In genomic region chr11:73382183-73382582, GRCh38 we compare ENCODE assay signal across 17 cellular contexts. TPM values are rescaled to one million over a fixed set of nuclear protein-coding genes. Genes with fewer than 3 reads are reported as not detected.
DNase-seq lines count a peak whose midpoint lies in the region; ATAC-seq and TF ChIP-seq lines count a peak whose summit lies in the region.
"Had no signal": no experiment of that assay in that cellular context is flagged by ENCODE, and none has a peak within 500 bp of the region (broad histone marks: within the 10 kb centered on the region; RNA-seq: fewer than 3 reads in every experiment).

No MANE protein-coding gene starts in this region.

- no peaks in the 10 kb centered on the region for H3K9me3 Mint-ChIP-seq in CD4-positive, alpha-beta memory T cell
- H3K9me3 Mint-ChIP-seq in naive thymus-derived CD4-positive, alpha-beta T cell: no peaks in the 10 kb centered on the region
- H3K9me3 Mint-ChIP-seq in glutamatergic neuron (ENCODE audit: unreplicated experiment): peaks cover 7% of the 10 kb centered on the region

- peaks cover 100% of the 10 kb centered on the region for H3K4me1 ChIP-seq in BLaER1
- peaks cover 96% of the 10 kb centered on the region for H3K4me1 ChIP-seq in CD4-positive, alpha-beta memory T cell (ENCODE audit: insufficient read depth, low read length)
- peaks cover 3 to 48% of the 10 kb centered on the region in 2 donors for H3K4me1 ChIP-seq in naive thymus-derived CD4-positive, alpha-beta T cell (ENCODE audit: control insufficient read depth in 2 of 2, insufficient read depth in 2 of 2, low read length in 2 of 2)

- peak overlapping the region; percentile 45; the same call in 1 of the 2 replicates for H3K4me3 ChIP-seq in BLaER1
- H3K4me3 ChIP-seq in CD4-positive, alpha-beta memory T cell (ENCODE audit: low read length in 2 of 2): no peak overlapping the region
- no peak overlapping the region for H3K4me3 ChIP-seq in naive thymus-derived CD4-positive, alpha-beta T cell (ENCODE audit: low read length)
- H3K4me3 ChIP-seq: esophagus muscularis mucosa had no signal

- peak overlapping the region; percentile 99 for H3K4me2 ChIP-seq in BLaER1

- POLR2A ChIA-PET in CD4-positive, alpha-beta memory T cell (lab: Charles Lee; ENCODE audit: partially characterized antibody): no interaction called here
- POLR2A ChIA-PET in RWPE1 (lab: Yijun Ruan, JAX; ENCODE audit: low non-redundant PET): no interaction called here
- POLR2A ChIA-PET in naive thymus-derived CD4-positive, alpha-beta T cell (lab: Charles Lee): no interaction called here

- TF ChIP-seq CTCF in RWPE1 (conservative IDR thresholded peaks at IDR 0.05; ENCODE audit: low read depth): no peak
- TF ChIP-seq CTCF in glutamatergic neuron (IDR thresholded peaks at IDR 0.05; ENCODE audit: partially characterized antibody, unreplicated experiment): no peak

- H3K27ac Mint-ChIP-seq in CD4-positive, alpha-beta memory T cell: peak overlapping the region in 4 of 7 donors; percentile 75 to 85 (median 80)
- peak overlapping the region in 5 of 9 donors; percentile 19 to 65 (median 48) for H3K27ac Mint-ChIP-seq in naive thymus-derived CD4-positive, alpha-beta T cell
- no peak overlapping the region for H3K27ac Mint-ChIP-seq in glutamatergic neuron (ENCODE audit: unreplicated experiment)

- H3K4me1 Mint-ChIP-seq in CD4-positive, alpha-beta memory T cell: peaks cover 41 to 96% (median 68%) of the 10 kb centered on the region in 4 donors
- H3K4me1 Mint-ChIP-seq in naive thymus-derived CD4-positive, alpha-beta T cell: peaks cover 63 to 81% (median 80%) of the 10 kb centered on the region in 7 donors
- H3K4me1 Mint-ChIP-seq in glutamatergic neuron (ENCODE audit: low read depth, unreplicated experiment): peaks cover 20% of the 10 kb centered on the region

- intact Hi-C loops in CD4-positive, alpha-beta memory T cell (cut with micrococcal nuclease): no loop called here
- intact Hi-C loops in naive thymus-derived CD4-positive, alpha-beta T cell (cut with micrococcal nuclease): no loop called here

- no peaks in the 10 kb centered on the region for H3K9me3 ChIP-seq in BLaER1
- no peaks in the 10 kb centered on the region for H3K9me3 ChIP-seq in CD4-positive, alpha-beta memory T cell (ENCODE audit: control insufficient read depth in 1 of 2, low read length in 2 of 2)
- H3K9me3 ChIP-seq in naive thymus-derived CD4-positive, alpha-beta T cell (ENCODE audit: control insufficient read depth in 2 of 3, low read length in 3 of 3): no peaks in the 10 kb centered on the region
- H3K9me3 ChIP-seq: esophagus muscularis mucosa had no signal

- H4K20me1 ChIP-seq in BLaER1: peaks cover 78% of the 10 kb centered on the region

- peak in 1 of 5 donors; percentile 19 for DNase-seq in CD4-positive, alpha-beta memory T cell
- no peak for DNase-seq in RWPE1 (ENCODE audit: low spot score)
- DNase-seq in naive thymus-derived CD4-positive, alpha-beta T cell: no peak
- DNase-seq in glutamatergic neuron: no peak
- DNase-seq: activated CD4-positive, alpha-beta T cell treated with anti-CD3 and anti-CD28 coated beads, Interleukin-2, amount 50 U/mL, for 4 hours; amniotic stem cell; effector CD4-positive, alpha-beta T cell; NCI-H1436; NCI-H2171 treated with DMSO at 0.1 percent for 48 hours; NCI-H748 treated with DMSO at 0.1 percent for 48 hours; small intestine; stimulated activated CD4-positive, alpha-beta T cell treated with anti-CD3 and anti-CD28 coated beads, Interleukin-4, amount 100 ng/mL, for 4 hours had no signal

- H3K27me3 ChIP-seq in BLaER1: no peaks in the 10 kb centered on the region
- H3K27me3 ChIP-seq in CD4-positive, alpha-beta memory T cell (ENCODE audit: insufficient read depth, low read length): no peaks in the 10 kb centered on the region
- H3K27me3 ChIP-seq in naive thymus-derived CD4-positive, alpha-beta T cell (ENCODE audit: control insufficient read depth in 2 of 2, insufficient read depth in 2 of 2, low read length in 2 of 2): no peaks in the 10 kb centered on the region
- H3K27me3 ChIP-seq: esophagus muscularis mucosa had no signal

- H3K27me3 Mint-ChIP-seq in CD4-positive, alpha-beta memory T cell: no peaks in the 10 kb centered on the region
- no peaks in the 10 kb centered on the region for H3K27me3 Mint-ChIP-seq in naive thymus-derived CD4-positive, alpha-beta T cell
- peaks cover 5% of the 10 kb centered on the region for H3K27me3 Mint-ChIP-seq in glutamatergic neuron (ENCODE audit: unreplicated experiment)

- peak overlapping the region; percentile 89 for H3K9ac ChIP-seq in BLaER1

- peak overlapping the region in 1 of 8 donors; percentile 25 for H3K4me3 Mint-ChIP-seq in CD4-positive, alpha-beta memory T cell
- peak overlapping the region in 1 of 10 donors; percentile 47 for H3K4me3 Mint-ChIP-seq in naive thymus-derived CD4-positive, alpha-beta T cell
- H3K4me3 Mint-ChIP-seq in glutamatergic neuron (ENCODE audit: unreplicated experiment): no peak overlapping the region

- H3K36me3 Mint-ChIP-seq in CD4-positive, alpha-beta memory T cell: peaks cover 0 to 3% of the 10 kb centered on the region in 2 donors
- H3K36me3 Mint-ChIP-seq in naive thymus-derived CD4-positive, alpha-beta T cell: peaks cover 0 to 6% (median 0%) of the 10 kb centered on the region in 5 donors
- no peaks in the 10 kb centered on the region for H3K36me3 Mint-ChIP-seq in glutamatergic neuron (ENCODE audit: unreplicated experiment)

- no peaks in the 10 kb centered on the region; the same call in 1 of the 2 replicates for H3K36me3 ChIP-seq in BLaER1
- H3K36me3 ChIP-seq in CD4-positive, alpha-beta memory T cell (ENCODE audit: insufficient read depth, low read length): no peaks in the 10 kb centered on the region
- no peaks in the 10 kb centered on the region for H3K36me3 ChIP-seq in naive thymus-derived CD4-positive, alpha-beta T cell (ENCODE audit: control insufficient read depth in 2 of 3, insufficient read depth in 3 of 3, low read length in 3 of 3)
- H3K36me3 ChIP-seq: esophagus muscularis mucosa had no signal

- ATAC-seq in naive thymus-derived CD4-positive, alpha-beta T cell: no peak
- no peak for ATAC-seq in HG03159 (IDR thresholded peaks at IDR 0.05; ENCODE audit: unreplicated experiment)
- ATAC-seq in HG02884 (IDR thresholded peaks at IDR 0.05; ENCODE audit: unreplicated experiment): no peak
- ATAC-seq: Panc1 had no signal

- CTCF ChIA-PET in CD4-positive, alpha-beta memory T cell (lab: Charles Lee; ENCODE audit: partially characterized antibody): interaction anchor here (1.4 to 16.2 kb wide), 2 partner anchors 16 to 32 kb away, joined by 4 to 319 read pairs; no protein-coding TSS in a partner anchor
- CTCF ChIA-PET in RWPE1 (lab: Yijun Ruan, JAX): no interaction called here
- CTCF ChIA-PET in naive thymus-derived CD4-positive, alpha-beta T cell (lab: Charles Lee): no interaction called here

- peak overlapping the region; percentile 92 for H3K27ac ChIP-seq in BLaER1
- no peak overlapping the region for H3K27ac ChIP-seq in CD4-positive, alpha-beta memory T cell (ENCODE audit: low read depth, low read length)
- H3K27ac ChIP-seq in RWPE1: peak overlapping the region; percentile 93
- H3K27ac ChIP-seq in naive thymus-derived CD4-positive, alpha-beta T cell (ENCODE audit: low read depth, low read length): no peak overlapping the region
- H3K27ac ChIP-seq: esophagus muscularis mucosa had no signal

RNA-seq across cellular contexts. Expression of gene RELT, which starts 6.0 kb away (rescaled TPM):
- 10 to 100 TPM; 12.1 to 12.9 TPM for total RNA-seq in CD4-positive, alpha-beta memory T cell
- polyA plus RNA-seq in CD4-positive, alpha-beta memory T cell: 1 to 10 TPM; 2.2 to 5.2 TPM
- total RNA-seq in naive thymus-derived CD4-positive, alpha-beta T cell: 100 to 1,000 TPM in 2 of 5 experiments, 10 to 100 TPM in 3; 11.9 to 275 (median 28.4) TPM
- polyA plus RNA-seq in naive thymus-derived CD4-positive, alpha-beta T cell: 1 to 10 TPM; 2.0 to 6.4 TPM
- 9.2 TPM for total RNA-seq in glutamatergic neuron (ENCODE audit: unreplicated experiment)

Comparison
In these comparisons a context has a peak if more than half of its experiments do, and no peak if none do; other contexts are left out.
1. H3K27ac ChIP-seq: peak in BLaER1 (single experiment) and RWPE1 (single experiment); none in CD4-positive, alpha-beta memory T cell (single experiment) and naive thymus-derived CD4-positive, alpha-beta T cell (single experiment).